18 cellular contexts compared by ENCODE assay signal in genomic region chr1:22778842-22779520, GRCh38.
A peak's percentile ranks its signal among the peaks of the same experiment; 100 is the strongest.
DNase-seq lines count a peak whose midpoint lies in the region; ATAC-seq and TF ChIP-seq lines count a peak whose summit lies in the region.
"Had no signal": no experiment of that assay in that cellular context is flagged by ENCODE, and none has a peak within 500 bp of the region (broad histone marks: within the 10 kb centered on the region; RNA-seq: fewer than 3 reads in every experiment).

No MANE protein-coding gene starts in this region.

- H3K4me1 ChIP-seq in neuronal stem cell (ENCODE audit: control insufficient read depth in 2 of 2, insufficient read depth in 1 of 2, low read depth in 1 of 2, low read length in 2 of 2) (peaks cover 46% of the 10 kb centered on the region in 2 donors), tibial nerve (peaks cover 0 to 62% (median 26%) of the 10 kb centered on the region in 4 donors)

- no peak for TF ChIP-seq CTCF in tibial nerve (IDR thresholded peaks at IDR 0.05)

- H3K4me2 ChIP-seq in neuronal stem cell (ENCODE audit: insufficient read depth, low read length, poor library complexity, severe bottlenecking) = no peak overlapping the region

- H2BK5ac ChIP-seq in neuronal stem cell (ENCODE audit: low read length) = peak overlapping the region; percentile 79

- in situ Hi-C loops in KBM-7 (cut with MboI; ENCODE audit: low pct_unique_long_range_greater_than_20kb, low sequenced_read_pairs) = no loop called here

- H3K14ac ChIP-seq in neuronal stem cell (ENCODE audit: low read length) = no peak overlapping the region

- TF ChIP-seq POLR2A in tibial nerve (IDR thresholded peaks at IDR 0.05) = no peak

- no peak overlapping the region for H3K23ac ChIP-seq in neuronal stem cell (ENCODE audit: low read depth, low read length, poor library complexity)

- ATAC-seq in left ventricle myocardium superior = peak; percentile 85

- H2AK5ac ChIP-seq in neuronal stem cell (ENCODE audit: low read depth, low read length) = peak overlapping the region; percentile 77

- intact Hi-C loops in left ventricle myocardium superior (cut with micrococcal nuclease) = no loop called here

- H3K27me3 ChIP-seq in neuronal stem cell (ENCODE audit: control insufficient read depth in 3 of 3, insufficient read depth in 3 of 3, low read depth in 1 of 3, low read length in 3 of 3) (no peaks in the 10 kb centered on the region), tibial nerve (no peaks in the 10 kb centered on the region)

- H3K36me3 ChIP-seq in neuronal stem cell (replicated peaks in 1 of 2; ENCODE audit: control insufficient read depth in 2 of 2, insufficient read depth in 2 of 2, low read length in 2 of 2) = peaks cover 0 to under 1% of the 10 kb centered on the region in 2 donors
- H3K36me3 ChIP-seq in tibial nerve = no peaks in the 10 kb centered on the region
- H3K36me3 ChIP-seq: esophagus muscularis mucosa had no signal

- WGBS in neuronal stem cell (ENCODE audit: extremely low coverage in 2 of 2, insufficient read length in 2 of 2, insufficient replicate concordance in 1 of 2), 2 donors = no CpG with 5 or more reads among the region's 9 CpGs
- 11 to 25% methylated on average over 9 of the region's 9 CpGs for WGBS in tibial nerve, 2 donors

- peak in 1 of 2 donors; percentile 5 for TF ChIP-seq EP300 in tibial nerve (IDR thresholded peaks at IDR 0.05)

- H4K8ac ChIP-seq in neuronal stem cell (ENCODE audit: low read depth, low read length) = no peak overlapping the region

- peaks cover 2% of the 10 kb centered on the region for H3K79me1 ChIP-seq in neuronal stem cell (ENCODE audit: low read depth, low read length)

- no peak overlapping the region for H3K4me3 ChIP-seq in neuronal stem cell (ENCODE audit: low read length in 2 of 2)
- no peak overlapping the region for H3K4me3 ChIP-seq in tibial nerve
- H3K4me3 ChIP-seq: esophagus muscularis mucosa had no signal

- H3K4ac ChIP-seq in neuronal stem cell (ENCODE audit: low read length) = no peak overlapping the region

- H3K9me3 ChIP-seq in neuronal stem cell (replicated peaks in 1 of 2; ENCODE audit: control insufficient read depth in 2 of 2, insufficient read depth in 1 of 2, low read depth in 1 of 2, low read length in 2 of 2) (no peaks in the 10 kb centered on the region), tibial nerve (no peaks in the 10 kb centered on the region)
- H3K9me3 ChIP-seq: esophagus muscularis mucosa had no signal

- H4K91ac ChIP-seq in neuronal stem cell (ENCODE audit: low read depth, low read length, poor library complexity) = no peak overlapping the region

- DNase-seq in NCI-H2196 (lab: John Stamatoyannopoulos, UW; ENCODE audit: unreplicated experiment) (peak; percentile 31), NCI-H2196 treated with DMSO at 0.1 percent for 48 hours (lab: John Stamatoyannopoulos, UW; ENCODE audit: unreplicated experiment) (no peak), left ventricle myocardium superior (peak; percentile 78), neuronal stem cell (ENCODE audit: low spot score) (no peak), tibial nerve (ENCODE audit: low spot score in 2 of 2) (peak; percentile 19 to 20), OCI-M2 (lab: John Stamatoyannopoulos, UW; ENCODE audit: unreplicated experiment) (no peak), KBM-7 (no peak)
- no peak for DNase-seq in activated naive CD4-positive, alpha-beta T cell treated with Interleukin-2 at 50 U/mL for 16 hours
- DNase-seq: activated CD4-positive, alpha-beta T cell treated with anti-CD3 and anti-CD28 coated beads, Interleukin-2, amount 50 U/mL, for 1 hour; activated T-cell treated with anti-CD3 and anti-CD28 coated beads, Interleukin-2, amount 50 U/mL, for 24 hours; CD4-positive, CD25-positive, alpha-beta regulatory T cell; dermis blood vessel endothelial cell; H9; mammary epithelial cell; NK-92 treated with Interleukin-12 subunit alpha and Interleukin-12 subunit beta, amount 100 ng/mL, for 24 hours; stimulated activated CD4-positive, alpha-beta T cell treated with anti-CD3 and anti-CD28 coated beads, Interleukin-15, amount 100 ng/mL, for 24 hours; T1000 had no signal

- no peak overlapping the region for H3K9ac ChIP-seq in neuronal stem cell (ENCODE audit: low read depth, low read length, poor library complexity)

- H2BK15ac ChIP-seq in neuronal stem cell (ENCODE audit: low read length) = no peak overlapping the region

- H2AFZ ChIP-seq in neuronal stem cell (ENCODE audit: low read length) = peak overlapping the region; percentile 50

- peak overlapping the region; percentile 1 for H3K18ac ChIP-seq in neuronal stem cell (ENCODE audit: low read length)

- no peak overlapping the region for H2BK120ac ChIP-seq in neuronal stem cell (ENCODE audit: low read depth, low read length)

- no peak overlapping the region for H3K27ac ChIP-seq in neuronal stem cell (replicated peaks; ENCODE audit: low read length)
- H3K27ac ChIP-seq in tibial nerve = peak overlapping the region in 3 of 4 donors; percentile 42 to 72 (median 64)
- H3K27ac ChIP-seq: esophagus muscularis mucosa had no signal

- H2BK12ac ChIP-seq in neuronal stem cell (ENCODE audit: low read length) = peak overlapping the region; percentile 28

Comparison
In these comparisons a context has a peak if more than half of its experiments do, and no peak if none do; other contexts are left out.
1. DNase-seq: peak in NCI-H2196 (single experiment), left ventricle myocardium superior (single experiment) and tibial nerve (2 of 2); none in NCI-H2196 treated with DMSO at 0.1 percent for 48 hours (single experiment), neuronal stem cell (single experiment), activated naive CD4-positive, alpha-beta T cell treated with Interleukin-2 at 50 U/mL for 16 hours (single experiment), OCI-M2 (single experiment) and KBM-7 (single experiment).